In the genomic region with DNA sequence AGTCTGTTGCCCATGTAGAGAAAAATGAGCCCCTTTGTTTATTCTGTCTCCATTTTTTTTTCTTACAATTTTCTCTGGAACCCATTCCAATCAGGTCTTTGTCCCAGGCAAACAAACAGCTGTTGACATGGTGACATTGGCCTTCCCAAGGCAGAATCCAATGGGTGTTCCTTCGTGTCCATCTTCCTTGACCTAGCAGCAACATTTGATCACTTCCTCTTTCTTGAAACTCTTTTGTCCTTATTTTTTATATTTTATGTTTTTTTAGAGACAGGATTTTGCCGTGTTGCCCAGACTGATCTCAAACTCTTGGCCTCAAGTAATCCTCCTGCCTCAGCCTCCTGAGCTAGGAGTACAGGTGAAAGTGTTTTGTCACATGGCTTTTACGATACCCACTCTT, we compare ENCODE assay signal across 8 cellular contexts.
"Had no signal": no experiment of that assay in that cellular context is flagged by ENCODE, and none has a peak within 500 bp of the region (broad histone marks: within the 10 kb centered on the region; RNA-seq: fewer than 3 reads in every experiment).

No MANE protein-coding gene starts in this region.

- H3K4me1 ChIP-seq: HAP-1 had no signal

- FAIRE-seq: HepG2 had no signal

- H3K4me3 ChIP-seq: GM23248, HAP-1 had no signal

- H3K9me3 ChIP-seq: HAP-1 had no signal

- H3K27ac ChIP-seq: GM23248, HL-60 had no signal

- H2AFZ ChIP-seq: GM23248 had no signal

- ATAC-seq: HCT116, HepG2 had no signal

- H3K36me3 ChIP-seq: HAP-1 had no signal

- H3K9ac ChIP-seq: GM23248 had no signal

- DNase-seq: GM23248, GOT3, H7, HFFc6 had no signal
